In genomic region chr9:129595903-129596540, GRCh38 we compare ENCODE assay signal across 1 cellular context.
TF ChIP-seq lines count a peak whose summit lies in the region.

No MANE protein-coding gene starts in this region.

TF ChIP-seq in K562, 482 proteins besides CTCF, POLR2A, EP300 and RAD21 (continued from another document and continues in another):
- no peak; the same call in 1 of the 2 replicates for TF ChIP-seq NR2F6 (CRISPR knock-in tag; IDR thresholded peaks at IDR 0.05)
- no peak for TF ChIP-seq ZNF318 (IDR thresholded peaks at IDR 0.05; ENCODE audit: borderline replicate concordance in 1 of 2, low read depth in 1 of 2)
- no peak for TF ChIP-seq XRCC5 (IDR thresholded peaks at IDR 0.05; ENCODE audit: low read depth, low read length)
- TF ChIP-seq NFXL1 (CRISPR knock-in tag; IDR thresholded peaks at IDR 0.05) = peak; percentile 87
- no peak for TF ChIP-seq ZNF23 (CRISPR knock-in tag; IDR thresholded peaks at IDR 0.05)
- TF ChIP-seq ZNF75A (CRISPR knock-in tag; IDR thresholded peaks at IDR 0.05) = no peak
- TF ChIP-seq MEF2D (tag; conservative IDR thresholded peaks at IDR 0.05; ENCODE audit: low read depth) = peak; percentile 87
- no peak for TF ChIP-seq ZFX (CRISPR knock-in tag; IDR thresholded peaks at IDR 0.05)
- no peak for TF ChIP-seq EWSR1 (IDR thresholded peaks at IDR 0.05; ENCODE audit: borderline replicate concordance, low read depth, partially characterized antibody)
- TF ChIP-seq, protein P1, sequence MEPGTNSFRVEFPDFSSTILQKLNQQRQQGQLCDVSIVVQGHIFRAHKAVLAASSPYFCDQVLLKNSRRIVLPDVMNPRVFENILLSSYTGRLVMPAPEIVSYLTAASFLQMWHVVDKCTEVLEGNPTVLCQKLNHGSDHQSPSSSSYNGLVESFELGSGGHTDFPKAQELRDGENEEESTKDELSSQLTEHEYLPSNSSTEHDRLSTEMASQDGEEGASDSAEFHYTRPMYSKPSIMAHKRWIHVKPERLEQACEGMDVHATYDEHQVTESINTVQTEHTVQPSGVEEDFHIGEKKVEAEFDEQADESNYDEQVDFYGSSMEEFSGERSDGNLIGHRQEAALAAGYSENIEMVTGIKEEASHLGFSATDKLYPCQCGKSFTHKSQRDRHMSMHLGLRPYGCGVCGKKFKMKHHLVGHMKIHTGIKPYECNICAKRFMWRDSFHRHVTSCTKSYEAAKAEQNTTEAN (CRISPR knock-in tag; IDR thresholded peaks at IDR 0.05) = no peak
- peak; percentile 72 for TF ChIP-seq TEAD4 (IDR thresholded peaks at IDR 0.05; ENCODE audit: low read length)
- no peak for TF ChIP-seq TEAD4 (CRISPR knock-in tag; IDR thresholded peaks at IDR 0.05; ENCODE audit: borderline replicate concordance)
- no peak for TF ChIP-seq PTBP1 (IDR thresholded peaks at IDR 0.05; ENCODE audit: low read depth, low read length)
- peak; percentile 92; the same call in 1 of the 2 replicates for TF ChIP-seq KLF6 (CRISPR knock-in tag; IDR thresholded peaks at IDR 0.05; ENCODE audit: borderline replicate concordance)
- TF ChIP-seq, protein P2, sequence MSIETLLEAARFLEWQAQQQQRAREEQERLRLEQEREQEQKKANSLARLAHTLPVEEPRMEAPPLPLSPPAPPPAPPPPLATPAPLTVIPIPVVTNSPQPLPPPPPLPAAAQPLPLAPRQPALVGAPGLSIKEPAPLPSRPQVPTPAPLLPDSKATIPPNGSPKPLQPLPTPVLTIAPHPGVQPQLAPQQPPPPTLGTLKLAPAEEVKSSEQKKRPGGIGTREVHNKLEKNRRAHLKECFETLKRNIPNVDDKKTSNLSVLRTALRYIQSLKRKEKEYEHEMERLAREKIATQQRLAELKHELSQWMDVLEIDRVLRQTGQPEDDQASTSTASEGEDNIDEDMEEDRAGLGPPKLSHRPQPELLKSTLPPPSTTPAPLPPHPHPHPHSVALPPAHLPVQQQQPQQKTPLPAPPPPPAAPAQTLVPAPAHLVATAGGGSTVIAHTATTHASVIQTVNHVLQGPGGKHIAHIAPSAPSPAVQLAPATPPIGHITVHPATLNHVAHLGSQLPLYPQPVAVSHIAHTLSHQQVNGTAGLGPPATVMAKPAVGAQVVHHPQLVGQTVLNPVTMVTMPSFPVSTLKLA (conservative IDR thresholded peaks at IDR 0.05) = peak in 1 of 2 experiments; percentile 74; a peak in 2 of 4 replicates
- TF ChIP-seq, protein P3, sequence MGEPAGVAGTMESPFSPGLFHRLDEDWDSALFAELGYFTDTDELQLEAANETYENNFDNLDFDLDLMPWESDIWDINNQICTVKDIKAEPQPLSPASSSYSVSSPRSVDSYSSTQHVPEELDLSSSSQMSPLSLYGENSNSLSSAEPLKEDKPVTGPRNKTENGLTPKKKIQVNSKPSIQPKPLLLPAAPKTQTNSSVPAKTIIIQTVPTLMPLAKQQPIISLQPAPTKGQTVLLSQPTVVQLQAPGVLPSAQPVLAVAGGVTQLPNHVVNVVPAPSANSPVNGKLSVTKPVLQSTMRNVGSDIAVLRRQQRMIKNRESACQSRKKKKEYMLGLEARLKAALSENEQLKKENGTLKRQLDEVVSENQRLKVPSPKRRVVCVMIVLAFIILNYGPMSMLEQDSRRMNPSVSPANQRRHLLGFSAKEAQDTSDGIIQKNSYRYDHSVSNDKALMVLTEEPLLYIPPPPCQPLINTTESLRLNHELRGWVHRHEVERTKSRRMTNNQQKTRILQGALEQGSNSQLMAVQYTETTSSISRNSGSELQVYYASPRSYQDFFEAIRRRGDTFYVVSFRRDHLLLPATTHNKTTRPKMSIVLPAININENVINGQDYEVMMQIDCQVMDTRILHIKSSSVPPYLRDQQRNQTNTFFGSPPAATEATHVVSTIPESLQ (CRISPR knock-in tag; IDR thresholded peaks at IDR 0.05) = no peak
- TF ChIP-seq DACH1 (IDR thresholded peaks at IDR 0.05; ENCODE audit: partially characterized antibody) = no peak
- TF ChIP-seq ZNF184 (CRISPR knock-in tag; IDR thresholded peaks at IDR 0.05) = no peak
- TF ChIP-seq, protein P4, sequence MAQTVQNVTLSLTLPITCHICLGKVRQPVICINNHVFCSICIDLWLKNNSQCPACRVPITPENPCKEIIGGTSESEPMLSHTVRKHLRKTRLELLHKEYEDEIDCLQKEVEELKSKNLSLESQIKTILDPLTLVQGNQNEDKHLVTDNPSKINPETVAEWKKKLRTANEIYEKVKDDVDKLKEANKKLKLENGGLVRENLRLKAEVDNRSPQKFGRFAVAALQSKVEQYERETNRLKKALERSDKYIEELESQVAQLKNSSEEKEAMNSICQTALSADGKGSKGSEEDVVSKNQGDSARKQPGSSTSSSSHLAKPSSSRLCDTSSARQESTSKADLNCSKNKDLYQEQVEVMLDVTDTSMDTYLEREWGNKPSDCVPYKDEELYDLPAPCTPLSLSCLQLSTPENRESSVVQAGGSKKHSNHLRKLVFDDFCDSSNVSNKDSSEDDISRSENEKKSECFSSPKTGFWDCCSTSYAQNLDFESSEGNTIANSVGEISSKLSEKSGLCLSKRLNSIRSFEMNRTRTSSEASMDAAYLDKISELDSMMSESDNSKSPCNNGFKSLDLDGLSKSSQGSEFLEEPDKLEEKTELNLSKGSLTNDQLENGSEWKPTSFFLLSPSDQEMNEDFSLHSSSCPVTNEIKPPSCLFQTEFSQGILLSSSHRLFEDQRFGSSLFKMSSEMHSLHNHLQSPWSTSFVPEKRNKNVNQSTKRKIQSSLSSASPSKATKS (CRISPR knock-in tag; IDR thresholded peaks at IDR 0.05) = no peak
- peak; percentile 52; the same call in 1 of the 2 replicates for TF ChIP-seq CEBPB (tag; IDR thresholded peaks at IDR 0.05)
- no peak for TF ChIP-seq SRSF9 (IDR thresholded peaks at IDR 0.05; ENCODE audit: borderline replicate concordance, low read depth, low read length)
- TF ChIP-seq POLR2AphosphoS5 (IDR thresholded peaks at IDR 0.05; ENCODE audit: control insufficient read depth, insufficient read depth, low read depth, low read length) = peak; percentile 69
- no peak for TF ChIP-seq ZNF324 (CRISPR knock-in tag; IDR thresholded peaks at IDR 0.05)
- TF ChIP-seq CBX3 (IDR thresholded peaks at IDR 0.05; ENCODE audit: borderline replicate concordance in 1 of 2, low read length in 2 of 2) = peak in 1 of 2 experiments; percentile 65; a peak in 1 of 3 replicates
- TF ChIP-seq CREB3L1 (IDR thresholded peaks at IDR 0.05; ENCODE audit: borderline replicate concordance, low read depth) = no peak
- TF ChIP-seq KDM2B (CRISPR knock-in tag; IDR thresholded peaks at IDR 0.05) = no peak
- TF ChIP-seq SNRNP70 (optimal IDR thresholded peaks at IDR 0.05; ENCODE audit: low read depth, low read length) = no peak
- peak; percentile 88 for TF ChIP-seq ZBTB17 (CRISPR knock-in tag; IDR thresholded peaks at IDR 0.05)
- TF ChIP-seq ZBTB9 (CRISPR knock-in tag; IDR thresholded peaks at IDR 0.05) = peak; percentile 96
- TF ChIP-seq THRB (CRISPR knock-in tag; conservative IDR thresholded peaks at IDR 0.05) = peak; percentile 19; the same call in 1 of the 2 replicates
- TF ChIP-seq ZZZ3 (IDR thresholded peaks at IDR 0.05) = no peak
- TF ChIP-seq MYNN (IDR thresholded peaks at IDR 0.05) = 0 out of 2 replicates have a peak, but pooled peaks have one; percentile 46
- no peak for TF ChIP-seq MYNN (CRISPR knock-in tag; IDR thresholded peaks at IDR 0.05)
- no peak for TF ChIP-seq ARID2 (IDR thresholded peaks at IDR 0.05)
- TF ChIP-seq SMARCE1 (IDR thresholded peaks at IDR 0.05) = peak; percentile 87
- TF ChIP-seq, protein P5, sequence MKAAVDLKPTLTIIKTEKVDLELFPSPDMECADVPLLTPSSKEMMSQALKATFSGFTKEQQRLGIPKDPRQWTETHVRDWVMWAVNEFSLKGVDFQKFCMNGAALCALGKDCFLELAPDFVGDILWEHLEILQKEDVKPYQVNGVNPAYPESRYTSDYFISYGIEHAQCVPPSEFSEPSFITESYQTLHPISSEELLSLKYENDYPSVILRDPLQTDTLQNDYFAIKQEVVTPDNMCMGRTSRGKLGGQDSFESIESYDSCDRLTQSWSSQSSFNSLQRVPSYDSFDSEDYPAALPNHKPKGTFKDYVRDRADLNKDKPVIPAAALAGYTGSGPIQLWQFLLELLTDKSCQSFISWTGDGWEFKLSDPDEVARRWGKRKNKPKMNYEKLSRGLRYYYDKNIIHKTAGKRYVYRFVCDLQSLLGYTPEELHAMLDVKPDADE (conservative IDR thresholded peaks at IDR 0.05; ENCODE audit: control insufficient read depth, low read depth, low read length) = no peak
- TF ChIP-seq ZEB2 (IDR thresholded peaks at IDR 0.05) = peak; percentile 67; the same call in 1 of the 2 replicates
